In the genomic region with DNA sequence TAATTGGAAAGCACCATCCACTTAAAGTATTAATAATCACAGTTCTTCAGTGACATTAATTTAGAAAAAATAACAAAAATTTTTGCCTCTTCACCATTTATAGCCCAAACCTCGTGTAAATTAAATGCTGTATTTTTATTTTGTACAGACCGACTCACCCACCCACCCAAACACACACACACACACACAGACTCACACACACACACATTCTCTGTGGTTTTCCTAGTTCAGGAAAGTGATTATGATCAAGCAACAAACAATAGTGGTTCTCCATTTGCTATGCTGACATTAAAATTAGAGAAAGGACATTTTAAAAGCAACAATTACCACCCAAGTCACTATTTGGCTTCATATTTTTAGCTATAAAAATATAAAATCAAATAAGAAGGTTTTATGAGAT, we compare ENCODE assay signal across 1 cellular context.
TF ChIP-seq lines count a peak whose summit lies in the region.

No MANE protein-coding gene starts in this region.

TF ChIP-seq in IMR-90, 13 proteins besides CTCF, POLR2A, EP300 and RAD21:
- TF ChIP-seq MXI1 (IDR thresholded peaks at IDR 0.05; ENCODE audit: borderline replicate concordance, low read depth, low read length) (no peak), CEBPB (IDR thresholded peaks at IDR 0.05; ENCODE audit: low read depth, low read length) (no peak), MAZ (IDR thresholded peaks at IDR 0.05; ENCODE audit: borderline replicate concordance, low read depth, low read length) (no peak), RFX5 (IDR thresholded peaks at IDR 0.05; ENCODE audit: low read depth, low read length) (no peak), SMC3 (IDR thresholded peaks at IDR 0.05; ENCODE audit: low read depth, low read length) (no peak), MAFK (IDR thresholded peaks at IDR 0.05; ENCODE audit: low read depth, low read length) (no peak), BHLHE40 (IDR thresholded peaks at IDR 0.05; ENCODE audit: low read depth, low read length) (no peak), NFE2L2 (IDR thresholded peaks at IDR 0.05; ENCODE audit: low read depth, low read length) (no peak), FOS (IDR thresholded peaks at IDR 0.05; ENCODE audit: low read depth, low read length) (no peak), RCOR1 (IDR thresholded peaks at IDR 0.05; ENCODE audit: insufficient replicate concordance, low read length) (no peak)
- TF ChIP-seq, protein P1, sequence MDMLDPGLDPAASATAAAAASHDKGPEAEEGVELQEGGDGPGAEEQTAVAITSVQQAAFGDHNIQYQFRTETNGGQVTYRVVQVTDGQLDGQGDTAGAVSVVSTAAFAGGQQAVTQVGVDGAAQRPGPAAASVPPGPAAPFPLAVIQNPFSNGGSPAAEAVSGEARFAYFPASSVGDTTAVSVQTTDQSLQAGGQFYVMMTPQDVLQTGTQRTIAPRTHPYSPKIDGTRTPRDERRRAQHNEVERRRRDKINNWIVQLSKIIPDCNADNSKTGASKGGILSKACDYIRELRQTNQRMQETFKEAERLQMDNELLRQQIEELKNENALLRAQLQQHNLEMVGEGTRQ (IDR thresholded peaks at IDR 0.05; ENCODE audit: low read depth, low read length) = no peak
- TF ChIP-seq, protein P2, sequence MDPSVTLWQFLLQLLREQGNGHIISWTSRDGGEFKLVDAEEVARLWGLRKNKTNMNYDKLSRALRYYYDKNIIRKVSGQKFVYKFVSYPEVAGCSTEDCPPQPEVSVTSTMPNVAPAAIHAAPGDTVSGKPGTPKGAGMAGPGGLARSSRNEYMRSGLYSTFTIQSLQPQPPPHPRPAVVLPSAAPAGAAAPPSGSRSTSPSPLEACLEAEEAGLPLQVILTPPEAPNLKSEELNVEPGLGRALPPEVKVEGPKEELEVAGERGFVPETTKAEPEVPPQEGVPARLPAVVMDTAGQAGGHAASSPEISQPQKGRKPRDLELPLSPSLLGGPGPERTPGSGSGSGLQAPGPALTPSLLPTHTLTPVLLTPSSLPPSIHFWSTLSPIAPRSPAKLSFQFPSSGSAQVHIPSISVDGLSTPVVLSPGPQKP (IDR thresholded peaks at IDR 0.05; ENCODE audit: borderline replicate concordance, low read depth, low read length) = no peak
